ENCODE assay signal across 1 cellular context in genomic region chr1:19918057-19918456, GRCh38.
A peak's percentile ranks its signal among the peaks of the same experiment; 100 is the strongest.
TF ChIP-seq lines count a peak whose summit lies in the region.

No MANE protein-coding gene starts in this region.

TF ChIP-seq in HepG2, 621 proteins besides CTCF, POLR2A, EP300 and RAD21 (continued from another document):
- TF ChIP-seq E2F5 (CRISPR knock-in tag; conservative IDR thresholded peaks at IDR 0.05) (no peak), ELF3 (CRISPR knock-in tag; IDR thresholded peaks at IDR 0.05) (0 out of 2 replicates have a peak, but pooled peaks have one; percentile 30), CHD4 (IDR thresholded peaks at IDR 0.05; ENCODE audit: borderline replicate concordance, low read length) (no peak), ZNF501 (CRISPR knock-in tag; IDR thresholded peaks at IDR 0.05) (peak; percentile 35; the same call in 1 of the 2 replicates), ZBTB7B (CRISPR knock-in tag; IDR thresholded peaks at IDR 0.05) (0 out of 2 replicates have a peak, but pooled peaks have one; percentile 43), FIP1L1 (IDR thresholded peaks at IDR 0.05; ENCODE audit: borderline replicate concordance, insufficient read depth, low read depth, low read length) (no peak), STAG1 (CRISPR knock-in tag; IDR thresholded peaks at IDR 0.05) (peak; percentile 97)
